27 cellular contexts compared by ENCODE assay signal in genomic region chr7:95132500-95132899, GRCh38.
"Had no signal": no experiment of that assay in that cellular context is flagged by ENCODE, and none has a peak within 500 bp of the region (broad histone marks: within the 10 kb centered on the region; RNA-seq: fewer than 3 reads in every experiment).

No MANE protein-coding gene starts in this region.

- H3K4me3 Mint-ChIP-seq: stimulated activated effector memory CD8-positive, alpha-beta T cell treated with anti-CD3 and anti-CD28 coated beads, Interleukin-12 subunit alpha, Interleukin-12 subunit beta, amount 100 ng/mL, for 72 hours; stimulated activated memory B cell treated with anti-CD40 and anti-IgM and Interleukin-4, amounts not matched to agents 10 μg/mL and 1 μg/mL and 100 μg/mL, for 72 hours; stimulated activated naive B cell treated with anti-CD40 and anti-IgM and Interleukin-4, amounts not matched to agents 10 μg/mL and 1 μg/mL and 100 μg/mL, for 72 hours; stimulated activated naive CD8-positive, alpha-beta T cell treated with anti-CD3 and anti-CD28 coated beads, Interleukin-15, amount 100 ng/mL, for 72 hours; stimulated activated naive CD8-positive, alpha-beta T cell treated with anti-CD3 and anti-CD28 coated beads, Interleukin-15, Interleukin-2, amounts not matched to agents 100 ng/mL and 50 ng/mL, for 24 hours; type B pancreatic cell had no signal

- H3K27ac ChIP-seq: stomach, suprapubic skin, testis, thoracic aorta, thyroid gland, tibial artery, tibial nerve, transverse colon, upper lobe of left lung, uterus, vagina had no signal

- H3K27me3 Mint-ChIP-seq: stimulated activated memory B cell treated with anti-CD40 and anti-IgM and Interleukin-4, amounts not matched to agents 10 μg/mL and 1 μg/mL and 100 μg/mL, for 72 hours; stimulated activated naive B cell treated with anti-CD40 and anti-IgM and Interleukin-4, amounts not matched to agents 10 μg/mL and 1 μg/mL and 100 μg/mL, for 72 hours; stimulated activated naive CD8-positive, alpha-beta T cell treated with anti-CD3 and anti-CD28 coated beads, Interleukin-15, amount 100 ng/mL, for 72 hours; stimulated activated naive CD8-positive, alpha-beta T cell treated with anti-CD3 and anti-CD28 coated beads, Interleukin-15, Interleukin-2, amounts not matched to agents 100 ng/mL and 50 ng/mL, for 24 hours; type B pancreatic cell had no signal

- H3K36me3 ChIP-seq: suprapubic skin, thoracic aorta, thyroid gland, tibial artery, transverse colon, upper lobe of left lung, uterus, vagina had no signal

- DNase-seq: stimulated activated CD4-positive, alpha-beta T cell treated with anti-CD3 and anti-CD28 coated beads, Interleukin-2, amount 100 ng/mL, for 48 hours; stimulated activated CD4-positive, alpha-beta T cell treated with anti-CD3 and anti-CD28 coated beads, Interleukin-4, amount 100 ng/mL, for 1 hour; stimulated activated CD4-positive, alpha-beta T cell treated with anti-CD3 and anti-CD28 coated beads, Interleukin-4, amount 100 ng/mL, for 24 hours; stimulated activated CD4-positive, alpha-beta T cell treated with anti-CD3 and anti-CD28 coated beads, Interleukin-4, amount 100 ng/mL, for 4 hours; stimulated activated CD8-positive, alpha-beta memory T cell treated with anti-CD3 and anti-CD28 coated beads, Interleukin-4, amount 100 ng/mL, for 48 hours; stimulated activated naive B cell treated with anti-CD40 and anti-IgM and Interleukin-4, amounts not matched to agents 10 μg/mL and 1 μg/mL and 100 μg/mL, for 72 hours; stimulated activated naive CD4-positive, alpha-beta T cell; stimulated activated naive CD4-positive, alpha-beta T cell treated with Interleukin-2 at 50 U/mL for 16 hours; stimulated activated naive CD8-positive, alpha-beta T cell treated with anti-CD3 and anti-CD28 coated beads, Interleukin-15, amount 100 ng/mL, for 72 hours; stimulated activated naive CD8-positive, alpha-beta T cell treated with anti-CD3 and anti-CD28 coated beads, Interleukin-15, Interleukin-2, amounts not matched to agents 100 U/mL and 50 U/mL, for 24 hours; stomach; substantia nigra; testis; thyroid gland; tibial artery; transverse colon; trophoblast cell; uterus had no signal

- H3K9me3 ChIP-seq: suprapubic skin, testis, thoracic aorta, thyroid gland, tibial artery, transverse colon, upper lobe of left lung, uterus, vagina had no signal

- H3K9me3 Mint-ChIP-seq: stimulated activated memory B cell treated with anti-CD40 and anti-IgM and Interleukin-4, amounts not matched to agents 10 μg/mL and 1 μg/mL and 100 μg/mL, for 72 hours had no signal

- H3K4me1 Mint-ChIP-seq: stimulated activated effector memory CD8-positive, alpha-beta T cell treated with anti-CD3 and anti-CD28 coated beads, Interleukin-12 subunit alpha, Interleukin-12 subunit beta, amount 100 ng/mL, for 72 hours; stimulated activated memory B cell treated with anti-CD40 and anti-IgM and Interleukin-4, amounts not matched to agents 10 μg/mL and 1 μg/mL and 100 μg/mL, for 72 hours; stimulated activated naive B cell treated with anti-CD40 and anti-IgM and Interleukin-4, amounts not matched to agents 10 μg/mL and 1 μg/mL and 100 μg/mL, for 72 hours; stimulated activated naive CD8-positive, alpha-beta T cell treated with anti-CD3 and anti-CD28 coated beads, Interleukin-15, amount 100 ng/mL, for 72 hours had no signal

- H3K4me3 ChIP-seq: stomach, suprapubic skin, testis, thoracic aorta, thyroid gland, tibial artery, tibial nerve, transverse colon, upper lobe of left lung, uterus, vagina had no signal

- H3K4me1 ChIP-seq: stomach, suprapubic skin, testis, thyroid gland, tibial artery, tibial nerve, transverse colon, upper lobe of left lung, uterus, vagina had no signal

- H3K27ac Mint-ChIP-seq: stimulated activated effector memory CD8-positive, alpha-beta T cell treated with anti-CD3 and anti-CD28 coated beads, Interleukin-12 subunit alpha, Interleukin-12 subunit beta, amount 100 ng/mL, for 72 hours; stimulated activated memory B cell treated with anti-CD40 and anti-IgM and Interleukin-4, amounts not matched to agents 10 μg/mL and 1 μg/mL and 100 μg/mL, for 72 hours; stimulated activated naive B cell treated with anti-CD40 and anti-IgM and Interleukin-4, amounts not matched to agents 10 μg/mL and 1 μg/mL and 100 μg/mL, for 72 hours; stimulated activated naive CD8-positive, alpha-beta T cell treated with anti-CD3 and anti-CD28 coated beads, Interleukin-15, amount 100 ng/mL, for 72 hours; stimulated activated naive CD8-positive, alpha-beta T cell treated with anti-CD3 and anti-CD28 coated beads, Interleukin-15, Interleukin-2, amounts not matched to agents 100 ng/mL and 50 ng/mL, for 24 hours; type B pancreatic cell had no signal

- ATAC-seq: stimulated activated effector memory CD8-positive, alpha-beta T cell treated with anti-CD3 and anti-CD28 coated beads, Interleukin-12 subunit alpha, Interleukin-12 subunit beta, amount 100 ng/mL, for 72 hours; stimulated activated memory B cell treated with anti-CD40 and anti-IgM and Interleukin-4, amounts not matched to agents 10 μg/mL and 1 μg/mL and 100 μg/mL, for 72 hours; stimulated activated naive B cell treated with anti-CD40 and anti-IgM and Interleukin-4, amounts not matched to agents 10 μg/mL and 1 μg/mL and 100 μg/mL, for 72 hours; stimulated activated naive CD8-positive, alpha-beta T cell treated with anti-CD3 and anti-CD28 coated beads, Interleukin-15, amount 100 ng/mL, for 72 hours; stimulated activated naive CD8-positive, alpha-beta T cell treated with anti-CD3 and anti-CD28 coated beads, Interleukin-15, Interleukin-2, amounts not matched to agents 100 U/mL and 50 U/mL, for 24 hours had no signal

- H3K27me3 ChIP-seq: stomach, suprapubic skin, testis, thyroid gland, tibial artery, tibial nerve, transverse colon, upper lobe of left lung, uterus, vagina had no signal

- H3K36me3 Mint-ChIP-seq: stimulated activated effector memory CD8-positive, alpha-beta T cell treated with anti-CD3 and anti-CD28 coated beads, Interleukin-12 subunit alpha, Interleukin-12 subunit beta, amount 100 ng/mL, for 72 hours; stimulated activated memory B cell treated with anti-CD40 and anti-IgM and Interleukin-4, amounts not matched to agents 10 μg/mL and 1 μg/mL and 100 μg/mL, for 72 hours had no signal
